8 cellular contexts compared by ENCODE assay signal in genomic region chr5:113336975-113337374, GRCh38.
DNase-seq lines count a peak whose midpoint lies in the region; ATAC-seq and TF ChIP-seq lines count a peak whose summit lies in the region.

No MANE protein-coding gene starts in this region.

- no peak overlapping the region for H3K4me3 Mint-ChIP-seq in activated CD8-positive, alpha-beta T cell treated with anti-CD3 and anti-CD28 coated beads, Interleukin-2, amount 10 ng/mL, durations not matched to agents 7 days and 5 days

- peaks cover 38% of the 10 kb centered on the region for H3K4me1 Mint-ChIP-seq in activated CD8-positive, alpha-beta T cell treated with anti-CD3 and anti-CD28 coated beads, Interleukin-2, amount 10 ng/mL, durations not matched to agents 7 days and 5 days (ENCODE audit: low read depth)

- ATAC-seq in activated CD8-positive, alpha-beta T cell treated with anti-CD3 and anti-CD28 coated beads, Interleukin-2, amount 10 ng/mL, durations not matched to agents 7 days and 5 days: peak; percentile 80
- ATAC-seq in aorta (ENCODE audit: low FRiP score): peak; percentile 72
- ATAC-seq in HG03469 (IDR thresholded peaks at IDR 0.05; ENCODE audit: unreplicated experiment): no peak

- TF ChIP-seq CTCF in GM10266 (IDR thresholded peaks at IDR 0.05; ENCODE audit: control insufficient read depth, insufficient read depth, low read depth, missing control alignments): peak; percentile 12
- peak in 2 of 11 experiments; percentile 5 to 19 for TF ChIP-seq CTCF in spleen (IDR thresholded peaks at IDR 0.05 in 8 of 11, conservative IDR thresholded peaks at IDR 0.05 in 3 of 11)

- CTCF ChIA-PET in activated CD8-positive, alpha-beta T cell treated with anti-CD3 and anti-CD28 coated beads, Interleukin-2, amount 10 ng/mL, durations not matched to agents 7 days and 5 days (lab: Charles Lee): interaction anchor here (0.8 to 8.3 kb wide), 17 partner anchors 14 to 350 kb away, joined by 3 to 129 read pairs (median 4); partner anchors contain the start of gene YTHDC2

- no peak overlapping the region for H3K27ac Mint-ChIP-seq in activated CD8-positive, alpha-beta T cell treated with anti-CD3 and anti-CD28 coated beads, Interleukin-2, amount 10 ng/mL, durations not matched to agents 7 days and 5 days

- H3K4me3 ChIP-seq in MG63: no peak overlapping the region
- no peak overlapping the region for H3K4me3 ChIP-seq in aorta (ENCODE audit: low read length in 2 of 2)
- H3K4me3 ChIP-seq in spleen: no peak overlapping the region

- no peak for TF ChIP-seq POLR2A in spleen (IDR thresholded peaks at IDR 0.05)

- no peaks in the 10 kb centered on the region for H3K27me3 ChIP-seq in MG63
- H3K27me3 ChIP-seq in aorta (ENCODE audit: control insufficient read depth in 1 of 2, insufficient read depth in 2 of 2, low read length in 1 of 2): no peaks in the 10 kb centered on the region
- peaks cover 0 to 4% (median 0%) of the 10 kb centered on the region in 7 donors for H3K27me3 ChIP-seq in spleen (replicated peaks in 1 of 7)

- H3K36me3 ChIP-seq in MG63: no peaks in the 10 kb centered on the region
- no peaks in the 10 kb centered on the region for H3K36me3 ChIP-seq in aorta (ENCODE audit: control insufficient read depth in 1 of 2, insufficient read depth in 2 of 2, low read length in 1 of 2)
- no peaks in the 10 kb centered on the region for H3K36me3 ChIP-seq in spleen

- intact Hi-C loops in aorta (cut with DNase I): loop anchor here (10.0 kb wide), 2 partner anchors 268 to 342 kb away; no protein-coding TSS in a partner anchor
- intact Hi-C loops in spleen (cut with DNase I; ENCODE audit: low total_unique reads): no loop called here

- no peaks in the 10 kb centered on the region for H3K9me3 Mint-ChIP-seq in activated CD8-positive, alpha-beta T cell treated with anti-CD3 and anti-CD28 coated beads, Interleukin-2, amount 10 ng/mL, durations not matched to agents 7 days and 5 days (ENCODE audit: insufficient read depth)

- no peak for DNase-seq in GM10266 (ENCODE audit: extremely low spot score)
- peak; percentile 70 for DNase-seq in MG63
- peak; percentile 54 for DNase-seq in activated CD8-positive, alpha-beta T cell treated with anti-CD3 and anti-CD28 coated beads, Interleukin-2, amount 10 ng/mL, durations not matched to agents 7 days and 5 days
- peak; percentile 26 for DNase-seq in iPS-NIHi11 (ENCODE audit: low spot score)
- DNase-seq in aorta: peak; percentile 56 to 81
- DNase-seq in spleen: no peak
- no peak for DNase-seq in T-helper 9 cell

- H3K27me3 Mint-ChIP-seq in activated CD8-positive, alpha-beta T cell treated with anti-CD3 and anti-CD28 coated beads, Interleukin-2, amount 10 ng/mL, durations not matched to agents 7 days and 5 days (ENCODE audit: low read depth): peaks cover 10% of the 10 kb centered on the region

- H3K36me3 Mint-ChIP-seq in activated CD8-positive, alpha-beta T cell treated with anti-CD3 and anti-CD28 coated beads, Interleukin-2, amount 10 ng/mL, durations not matched to agents 7 days and 5 days (ENCODE audit: low read depth): no peaks in the 10 kb centered on the region

- H3K27ac ChIP-seq in aorta (ENCODE audit: low read depth in 1 of 2, low read length in 2 of 2) (no peak overlapping the region), spleen (no peak overlapping the region)

- POLR2A ChIA-PET in activated CD8-positive, alpha-beta T cell treated with anti-CD3 and anti-CD28 coated beads, Interleukin-2, amount 10 ng/mL, durations not matched to agents 7 days and 5 days (lab: Charles Lee): no interaction called here

- no peaks in the 10 kb centered on the region for H3K9me3 ChIP-seq in MG63
- no peaks in the 10 kb centered on the region for H3K9me3 ChIP-seq in aorta (ENCODE audit: control insufficient read depth, low read length)
- H3K9me3 ChIP-seq in spleen: no peaks in the 10 kb centered on the region

- WGBS in aorta, 2 donors: 43 to 57% methylated on average over 4 of the region's 4 CpGs
- 47 to 58% (median 49%) methylated on average over 4 of the region's 4 CpGs for WGBS in spleen, 5 donors

- H3K4me1 ChIP-seq in aorta (ENCODE audit: control insufficient read depth in 1 of 2, insufficient read depth in 2 of 2, low read length in 2 of 2) (peaks cover 0 to 3% of the 10 kb centered on the region in 2 donors), spleen (no peaks in the 10 kb centered on the region)

Comparison
In these comparisons a context has a peak if more than half of its experiments do, and no peak if none do; other contexts are left out.
1. DNase-seq: peak in MG63 (single experiment), activated CD8-positive, alpha-beta T cell treated with anti-CD3 and anti-CD28 coated beads, Interleukin-2, amount 10 ng/mL, durations not matched to agents 7 days and 5 days (single experiment), iPS-NIHi11 (single experiment) and aorta (2 of 2); none in GM10266 (single experiment), spleen (single experiment) and T-helper 9 cell (single experiment).